11 cellular contexts compared by ENCODE assay signal in genomic region chr2:47190188-47190818, GRCh38. TPM values are rescaled to one million over a fixed set of nuclear protein-coding genes. Genes with fewer than 3 reads are reported as not detected.
DNase-seq lines count a peak whose midpoint lies in the region; ATAC-seq and TF ChIP-seq lines count a peak whose summit lies in the region.
"Had no signal": no experiment of that assay in that cellular context is flagged by ENCODE, and none has a peak within 500 bp of the region (broad histone marks: within the 10 kb centered on the region; RNA-seq: fewer than 3 reads in every experiment).

No MANE protein-coding gene starts in this region.

- no peak for TF ChIP-seq EP300 in sigmoid colon (IDR thresholded peaks at IDR 0.05)

- ATAC-seq in GM21529 (IDR thresholded peaks at IDR 0.05; ENCODE audit: unreplicated experiment) (no peak), HG02759 (IDR thresholded peaks at IDR 0.05; ENCODE audit: unreplicated experiment) (no peak)
- ATAC-seq: left ventricle myocardium superior had no signal

- H3K27ac ChIP-seq in SJCRH30 (peak overlapping the region; percentile 27), sigmoid colon (peak overlapping the region; percentile 21 to 73 (median 65)), RWPE1 (no peak overlapping the region)

- CTCF ChIA-PET in RWPE1 (lab: Yijun Ruan, JAX) = interaction anchor here (0.5 to 0.6 kb wide), 2 partner anchors 11 to 172 kb away, joined by 3 read pairs; no protein-coding TSS in a partner anchor

- TF ChIP-seq CTCF in fibroblast of the aortic adventitia (IDR thresholded peaks at IDR 0.05; ENCODE audit: insufficient read depth, low read length) (no peak), sigmoid colon (IDR thresholded peaks at IDR 0.05) (no peak), RWPE1 (conservative IDR thresholded peaks at IDR 0.05; ENCODE audit: low read depth) (no peak)

- H3K27me3 ChIP-seq in SJCRH30 (no peaks in the 10 kb centered on the region), sigmoid colon (no peaks in the 10 kb centered on the region)
- H3K27me3 ChIP-seq: MG63 had no signal

- no peaks in the 10 kb centered on the region for H3K36me3 ChIP-seq in SJCRH30
- H3K36me3 ChIP-seq in sigmoid colon = no peaks in the 10 kb centered on the region
- H3K36me3 ChIP-seq: MG63 had no signal

- no peak for TF ChIP-seq POLR2A in sigmoid colon (IDR thresholded peaks at IDR 0.05)

- peaks cover 63% of the 10 kb centered on the region for H3K4me1 ChIP-seq in SJCRH30
- H3K4me1 ChIP-seq in sigmoid colon = peaks cover 0 to 51% (median 48%) of the 10 kb centered on the region in 4 donors

- intact Hi-C loops in sigmoid colon (cut with DNase I) = no loop called here

- DNase-seq in ELR (ENCODE audit: low read depth) = peak; percentile 87
- no peak for DNase-seq in SJCRH30
- peak; percentile 70 for DNase-seq in fibroblast of the aortic adventitia (ENCODE audit: low read depth)
- DNase-seq in sigmoid colon = no peak
- DNase-seq in NK-92 (lab: John Stamatoyannopoulos, UW; ENCODE audit: unreplicated experiment) = no peak
- DNase-seq in RWPE1 (ENCODE audit: low spot score) = no peak
- DNase-seq: foreskin melanocyte, left ventricle myocardium superior had no signal

- H3K4me3 ChIP-seq in SJCRH30 (no peak overlapping the region), fibroblast of the aortic adventitia (ENCODE audit: low read depth, low read length) (no peak overlapping the region), sigmoid colon (no peak overlapping the region)
- H3K4me3 ChIP-seq: MG63 had no signal

- POLR2A ChIA-PET in RWPE1 (lab: Yijun Ruan, JAX; ENCODE audit: low non-redundant PET) = no interaction called here

- 77 to 80% methylated on average over 1 of the region's 1 CpG for WGBS in sigmoid colon, 2 donors

- no peaks in the 10 kb centered on the region for H3K9me3 ChIP-seq in SJCRH30 (replicated peaks)
- H3K9me3 ChIP-seq in sigmoid colon = no peaks in the 10 kb centered on the region
- H3K9me3 ChIP-seq: MG63 had no signal

RNA-seq across cellular contexts. Expression of gene CALM2, which starts 14.0 kb away (rescaled TPM):
- 629 and 678 TPM in 2 replicates for total RNA-seq in SJCRH30 (2014; rRNA removed; shearing (Covaris generic))
- total RNA-seq in fibroblast of the aortic adventitia (ENCODE audit: low replicate concordance) (511 and 806 TPM in 2 replicates), sigmoid colon (100 to 1,000 TPM; 594 to 993 (median 701) TPM)
- 1,000 to 10,000 TPM in 2 of 3 donors, 100 to 1,000 TPM in 1; 660 to 1,449 (median 1,432) TPM for polyA plus RNA-seq in sigmoid colon

RNA-seq across cellular contexts. Expression of gene STPG4, which starts 35.2 kb away (rescaled TPM):
- 0.14 and 0.33 TPM in 2 replicates for total RNA-seq in SJCRH30 (2014; rRNA removed; shearing (Covaris generic))
- 0.09 TPM in 1 of 2 replicates, not detected in the other for total RNA-seq in fibroblast of the aortic adventitia (ENCODE audit: low replicate concordance)
- total RNA-seq in sigmoid colon = 1 to 10 TPM in 1 of 4 donors, under 1 TPM in 1, not detected in 2; 0.66 to 1.1 TPM
- under 1 TPM in 2 of 3 donors, not detected in 1; 0.12 to 0.60 TPM for polyA plus RNA-seq in sigmoid colon
- total RNA-seq: left ventricle myocardium superior had no signal

Comparison
In these comparisons a context has a peak if more than half of its experiments do, and no peak if none do; other contexts are left out.
1. DNase-seq: peak in ELR (single experiment) and fibroblast of the aortic adventitia (single experiment); none in SJCRH30 (0 of 2), sigmoid colon (single experiment), NK-92 (single experiment) and RWPE1 (single experiment).